ENCODE assay signal across 32 cellular contexts in genomic region chr16:73885319-73885718, GRCh38.
"Had no signal": no experiment of that assay in that cellular context is flagged by ENCODE, and none has a peak within 500 bp of the region (broad histone marks: within the 10 kb centered on the region; RNA-seq: fewer than 3 reads in every experiment).

No MANE protein-coding gene starts in this region.

- H3K4me1 ChIP-seq: adrenal gland, body of pancreas, esophagus squamous epithelium had no signal

- H3K4me3 ChIP-seq: adrenal gland, body of pancreas, esophagus squamous epithelium had no signal

- H3K36me3 Mint-ChIP-seq: activated CD4-positive, alpha-beta memory T cell treated with anti-CD3 and anti-CD28 coated beads for 36 hours; activated CD8-positive, alpha-beta memory T cell treated with anti-CD3 and anti-CD28 coated beads, Interleukin-2, amount 10 ng/mL, durations not matched to agents 7 days and 5 days; activated naive CD4-positive, alpha-beta T cell treated with anti-CD3 and anti-CD28 coated beads, Interleukin-2, amount 50 U/mL, for 24 hours; activated naive CD8-positive, alpha-beta T cell treated with anti-CD3 and anti-CD28 coated beads for 36 hours had no signal

- DNase-seq: activated B cell treated with CpG ODN at 0.5 μM for 24 hours; activated CD4-positive, alpha-beta memory T cell treated with anti-CD3 and anti-CD28 coated beads for 36 hours; activated CD4-positive, alpha-beta T cell treated with anti-CD3 and anti-CD28 coated beads for 48 hours; activated CD8-positive, alpha-beta memory T cell treated with anti-CD3 and anti-CD28 coated beads, Interleukin-2, amount 10 ng/mL, durations not matched to agents 7 days and 5 days; activated CD8-positive, alpha-beta memory T cell treated with anti-CD3 and anti-CD28 coated beads, Interleukin-2, amount 50 U/mL, for 4 hours; activated CD8-positive, alpha-beta T cell treated with anti-CD3 and anti-CD28 coated beads, Interleukin-2, amount 10 ng/mL, durations not matched to agents 7 days and 5 days; activated effector memory CD4-positive, alpha-beta T cell treated with anti-CD3 and anti-CD28 coated beads, Interleukin-2, amount 50 U/mL, for 16 hours; activated naive CD4-positive, alpha-beta T cell treated with anti-CD3 and anti-CD28 coated beads for 36 hours; activated naive CD8-positive, alpha-beta T cell treated with anti-CD3 and anti-CD28 coated beads for 36 hours; activated naive CD8-positive, alpha-beta T cell treated with anti-CD3 and anti-CD28 coated beads, Interleukin-2, amount 50 U/mL, for 24 hours; activated T-cell treated with anti-CD3 and anti-CD28 coated beads, Interleukin-2, amount 50 U/mL, for 1 hour; activated T-cell treated with anti-CD3 and anti-CD28 coated beads, Interleukin-2, amount 50 U/mL, for 48 hours; adrenal gland; amygdala; aorta; body of pancreas; caudate nucleus; cortex of kidney; dermis blood vessel endothelial cell; effector CD4-positive, alpha-beta T cell; effector memory CD8-positive, alpha-beta T cell; esophagus squamous epithelium; foreskin fibroblast; head of caudate nucleus; T-helper 17 cell; T1000; WERI-Rb-1 had no signal

- H3K4me3 Mint-ChIP-seq: activated B cell treated with CpG ODN at 0.5 μM for 24 hours; activated CD4-positive, alpha-beta memory T cell treated with anti-CD3 and anti-CD28 coated beads for 36 hours; activated CD8-positive, alpha-beta memory T cell treated with anti-CD3 and anti-CD28 coated beads, Interleukin-2, amount 10 ng/mL, durations not matched to agents 7 days and 5 days; activated CD8-positive, alpha-beta T cell treated with anti-CD3 and anti-CD28 coated beads, Interleukin-2, amount 10 ng/mL, durations not matched to agents 7 days and 5 days; activated naive CD4-positive, alpha-beta T cell treated with anti-CD3 and anti-CD28 coated beads for 36 hours; activated naive CD4-positive, alpha-beta T cell treated with anti-CD3 and anti-CD28 coated beads, Interleukin-2, amount 50 U/mL, for 24 hours; activated naive CD8-positive, alpha-beta T cell treated with anti-CD3 and anti-CD28 coated beads for 36 hours; activated naive CD8-positive, alpha-beta T cell treated with anti-CD3 and anti-CD28 coated beads, Interleukin-2, amount 50 U/mL, for 24 hours; activated T-helper 1 cell treated with anti-CD3 and anti-CD28 coated beads, Interleukin-12 subunit alpha, Interleukin-12 subunit beta, Interleukin-2, Interleukin-4 antibody, amounts not matched to agents 30 ng/mL and 10 ng/mL and 1 ng/mL, durations not matched to agents 14 hours and 24 hours and 36 hours; effector memory CD8-positive, alpha-beta T cell; T-helper 17 cell; T-helper 2 cell treated with Interferon-gamma antibody and Interleukin-4, amounts not matched to agents 5 μg/mL and 100 μg/mL, for 36 hours had no signal

- H3K27ac ChIP-seq: adrenal gland, body of pancreas, epithelial cell of prostate, esophagus squamous epithelium, WERI-Rb-1 had no signal

- H3K9me3 ChIP-seq: adrenal gland, body of pancreas, esophagus squamous epithelium had no signal

- H3K27ac Mint-ChIP-seq: activated B cell treated with CpG ODN at 0.5 μM for 24 hours; activated CD4-positive, alpha-beta memory T cell treated with anti-CD3 and anti-CD28 coated beads for 36 hours; activated CD8-positive, alpha-beta memory T cell treated with anti-CD3 and anti-CD28 coated beads, Interleukin-2, amount 10 ng/mL, durations not matched to agents 7 days and 5 days; activated CD8-positive, alpha-beta T cell treated with anti-CD3 and anti-CD28 coated beads, Interleukin-2, amount 10 ng/mL, durations not matched to agents 7 days and 5 days; activated naive CD4-positive, alpha-beta T cell treated with anti-CD3 and anti-CD28 coated beads for 36 hours; activated naive CD4-positive, alpha-beta T cell treated with anti-CD3 and anti-CD28 coated beads, Interleukin-2, amount 50 U/mL, for 24 hours; activated naive CD8-positive, alpha-beta T cell treated with anti-CD3 and anti-CD28 coated beads for 36 hours; activated naive CD8-positive, alpha-beta T cell treated with anti-CD3 and anti-CD28 coated beads, Interleukin-2, amount 50 U/mL, for 24 hours; activated T-helper 1 cell treated with anti-CD3 and anti-CD28 coated beads, Interleukin-12 subunit alpha, Interleukin-12 subunit beta, Interleukin-2, Interleukin-4 antibody, amounts not matched to agents 30 ng/mL and 10 ng/mL and 1 ng/mL, durations not matched to agents 14 hours and 24 hours and 36 hours; activated T-helper 2 cell treated with anti-CD3 and anti-CD28 coated beads, Interferon-gamma antibody, Interleukin-2, Interleukin-4, amounts not matched to agents 10 μg/mL and 5 μg/mL and 100 μg/mL, durations not matched to agents 14 hours and 24 hours and 36 hours; effector memory CD8-positive, alpha-beta T cell; T-helper 17 cell; T-helper 2 cell treated with Interferon-gamma antibody and Interleukin-4, amounts not matched to agents 5 μg/mL and 100 μg/mL, for 36 hours had no signal

- H3K9me3 Mint-ChIP-seq: activated B cell treated with CpG ODN at 0.5 μM for 24 hours; activated CD4-positive, alpha-beta memory T cell treated with anti-CD3 and anti-CD28 coated beads for 36 hours; activated naive CD4-positive, alpha-beta T cell treated with anti-CD3 and anti-CD28 coated beads for 36 hours; activated naive CD4-positive, alpha-beta T cell treated with anti-CD3 and anti-CD28 coated beads, Interleukin-2, amount 50 U/mL, for 24 hours; activated naive CD8-positive, alpha-beta T cell treated with anti-CD3 and anti-CD28 coated beads for 36 hours; activated naive CD8-positive, alpha-beta T cell treated with anti-CD3 and anti-CD28 coated beads, Interleukin-2, amount 50 U/mL, for 24 hours; activated T-helper 1 cell treated with anti-CD3 and anti-CD28 coated beads, Interleukin-12 subunit alpha, Interleukin-12 subunit beta, Interleukin-2, Interleukin-4 antibody, amounts not matched to agents 30 ng/mL and 10 ng/mL and 1 ng/mL, durations not matched to agents 14 hours and 24 hours and 36 hours; activated T-helper 2 cell treated with anti-CD3 and anti-CD28 coated beads, Interferon-gamma antibody, Interleukin-2, Interleukin-4, amounts not matched to agents 10 μg/mL and 5 μg/mL and 100 μg/mL, durations not matched to agents 14 hours and 24 hours and 36 hours; effector memory CD8-positive, alpha-beta T cell; T-helper 2 cell treated with Interferon-gamma antibody and Interleukin-4, amounts not matched to agents 5 μg/mL and 100 μg/mL, for 36 hours had no signal

- H3K36me3 ChIP-seq: adrenal gland, esophagus squamous epithelium, WERI-Rb-1 had no signal

- H3K4me1 Mint-ChIP-seq: activated B cell treated with CpG ODN at 0.5 μM for 24 hours; activated CD8-positive, alpha-beta memory T cell treated with anti-CD3 and anti-CD28 coated beads, Interleukin-2, amount 10 ng/mL, durations not matched to agents 7 days and 5 days; activated naive CD4-positive, alpha-beta T cell treated with anti-CD3 and anti-CD28 coated beads, Interleukin-2, amount 50 U/mL, for 24 hours; T-helper 17 cell had no signal
